Comparison of ENCODE assay signal across 15 cellular contexts in the genomic region with DNA sequence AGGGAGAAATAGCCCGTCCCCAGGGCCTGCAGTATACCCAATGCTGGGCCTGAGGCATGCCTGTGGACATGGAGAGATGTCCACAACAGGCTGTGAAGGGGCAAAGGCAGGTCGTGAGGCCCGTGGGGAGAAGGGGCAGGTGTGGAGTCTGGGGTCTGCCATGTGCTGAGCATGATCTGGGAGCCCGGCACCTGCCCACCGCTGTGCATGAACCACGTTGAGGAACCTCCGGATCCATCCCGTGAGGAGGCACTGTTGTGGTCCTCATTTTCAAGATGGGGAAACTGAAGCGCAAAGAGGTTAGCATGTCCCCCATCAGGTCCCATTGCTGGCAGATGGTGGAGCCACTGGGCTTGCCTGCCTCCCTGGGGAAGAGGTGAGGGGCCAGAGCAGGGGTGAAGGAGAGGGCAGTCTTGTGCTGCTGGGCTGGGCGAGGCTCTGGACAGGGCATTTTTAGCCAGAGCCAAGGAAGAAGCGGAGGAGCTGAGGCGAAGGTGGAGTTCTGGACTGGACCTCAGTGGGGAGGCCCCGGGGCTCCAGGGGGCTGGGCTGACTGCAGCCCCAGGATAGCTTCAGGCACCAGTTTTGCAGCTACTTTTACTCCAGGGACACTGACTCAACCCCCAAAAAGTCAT.
"Had no signal": no experiment of that assay in that cellular context is flagged by ENCODE, and none has a peak within 500 bp of the region (broad histone marks: within the 10 kb centered on the region; RNA-seq: fewer than 3 reads in every experiment).

No MANE protein-coding gene starts in this region.

- ATAC-seq: body of pancreas; stimulated activated naive B cell treated with anti-CD40 and anti-IgM and Interleukin-4, amounts not matched to agents 10 μg/mL and 1 μg/mL and 100 μg/mL, for 72 hours had no signal

- H3K4me1 Mint-ChIP-seq: mesothelial cell of epicardium; stimulated activated naive B cell treated with anti-CD40 and anti-IgM and Interleukin-4, amounts not matched to agents 10 μg/mL and 1 μg/mL and 100 μg/mL, for 72 hours had no signal

- H3K27me3 ChIP-seq: body of pancreas, foreskin keratinocyte, thyroid gland, vagina had no signal

- H3K27me3 Mint-ChIP-seq: stimulated activated naive B cell treated with anti-CD40 and anti-IgM and Interleukin-4, amounts not matched to agents 10 μg/mL and 1 μg/mL and 100 μg/mL, for 72 hours had no signal

- H3K9me3 Mint-ChIP-seq: mesothelial cell of epicardium; stimulated activated naive B cell treated with anti-CD40 and anti-IgM and Interleukin-4, amounts not matched to agents 10 μg/mL and 1 μg/mL and 100 μg/mL, for 72 hours had no signal

- H3K27ac Mint-ChIP-seq: mesothelial cell of epicardium; stimulated activated naive B cell treated with anti-CD40 and anti-IgM and Interleukin-4, amounts not matched to agents 10 μg/mL and 1 μg/mL and 100 μg/mL, for 72 hours had no signal

- H3K4me3 Mint-ChIP-seq: mesothelial cell of epicardium; stimulated activated naive B cell treated with anti-CD40 and anti-IgM and Interleukin-4, amounts not matched to agents 10 μg/mL and 1 μg/mL and 100 μg/mL, for 72 hours had no signal

- H3K4me1 ChIP-seq: foreskin keratinocyte had no signal

- DNase-seq: activated CD4-positive, CD25-positive, alpha-beta regulatory T cell treated with anti-CD3 and anti-CD28 coated beads, Interleukin-2, amount 50 U/mL, for 72 hours; activated effector memory CD4-positive, alpha-beta T cell treated with Interleukin-2 at 50 U/mL for 16 hours; activated naive CD4-positive, alpha-beta T cell treated with anti-CD3 and anti-CD28 coated beads, Interleukin-2, amount 50 U/mL, for 16 hours; amygdala; body of pancreas; cortex of kidney; effector CD4-positive, alpha-beta T cell; lower lobe of right lung; retina; stimulated activated CD4-positive, alpha-beta T cell treated with anti-CD3 and anti-CD28 coated beads, Interleukin-2, amount 100 ng/mL, for 48 hours; stimulated activated naive B cell treated with anti-CD40 and anti-IgM and Interleukin-4, amounts not matched to agents 10 μg/mL and 1 μg/mL and 100 μg/mL, for 72 hours; thyroid gland had no signal

- H3K9me3 ChIP-seq: body of pancreas, lower lobe of right lung, thyroid gland, vagina had no signal

- H3K27ac ChIP-seq: foreskin keratinocyte, lower lobe of right lung, thyroid gland had no signal

- H3K4me3 ChIP-seq: body of pancreas, lower lobe of right lung, thyroid gland, vagina had no signal
